8 cellular contexts compared by ENCODE assay signal in genomic region chr7:152464312-152465117, GRCh38. TPM values are rescaled to one million over a fixed set of nuclear protein-coding genes. Genes with fewer than 3 reads are reported as not detected.
DNase-seq lines count a peak whose midpoint lies in the region; ATAC-seq and TF ChIP-seq lines count a peak whose summit lies in the region.

No MANE protein-coding gene starts in this region.

- no peaks in the 10 kb centered on the region for H3K9me3 ChIP-seq in Panc1 (ENCODE audit: control insufficient read depth, insufficient read depth, low read depth, low read length)
- no peaks in the 10 kb centered on the region for H3K9me3 ChIP-seq in neuron (ENCODE audit: low read length)

- POLR2A ChIA-PET in Panc1 (lab: Charles Lee): interaction anchor here (0.6 kb wide), 1 partner anchor 20 kb away, joined by 8 read pairs; no protein-coding TSS in a partner anchor

- peak overlapping the region; percentile 79 for H2AFZ ChIP-seq in neuron (ENCODE audit: low read depth, low read length)

- peak; percentile 48 for ATAC-seq in GM19395 (IDR thresholded peaks at IDR 0.05; ENCODE audit: unreplicated experiment)
- peak; percentile 16 for ATAC-seq in HG03558 (IDR thresholded peaks at IDR 0.05; ENCODE audit: extremely low read depth, unreplicated experiment)
- ATAC-seq in Panc1: peak; percentile 82
- ATAC-seq in foreskin keratinocyte: peak; percentile 47

- DNase-seq in DMS 273 treated with DMSO at 0.1 percent for 48 hours (lab: John Stamatoyannopoulos, UW) (peak; percentile 56), Panc1 (ENCODE audit: low read depth, low spot score) (no peak), activated gamma-delta T cell (lab: John Stamatoyannopoulos, UW) (peak; percentile 75), foreskin keratinocyte (peak; percentile 25 to 40), stromal cell of bone marrow (ENCODE audit: low read depth) (peak; percentile 32)

- H3K36me3 ChIP-seq in Panc1 (ENCODE audit: control insufficient read depth, insufficient read depth, low read length): no peaks in the 10 kb centered on the region; the same call in 1 of the 2 replicates
- no peaks in the 10 kb centered on the region for H3K36me3 ChIP-seq in neuron (ENCODE audit: insufficient read depth, low read length)

- H3K4me1 ChIP-seq in Panc1 (ENCODE audit: control insufficient read depth, insufficient read depth, low read length): peaks cover 7% of the 10 kb centered on the region; the same call in 1 of the 2 replicates
- no peaks in the 10 kb centered on the region for H3K4me1 ChIP-seq in foreskin keratinocyte
- no peaks in the 10 kb centered on the region for H3K4me1 ChIP-seq in neuron (ENCODE audit: insufficient read depth, low read length)

- CTCF ChIA-PET in Panc1 (lab: Charles Lee): no interaction called here

- H3K27ac ChIP-seq in Panc1 (ENCODE audit: low read length) (peak overlapping the region; percentile 93), foreskin keratinocyte (peak overlapping the region; percentile 80)

- H3K4me3 ChIP-seq in Panc1 (ENCODE audit: low read depth in 2 of 2, low read length in 2 of 2): peak overlapping the region; percentile 90 to 95
- H3K4me3 ChIP-seq in neuron (ENCODE audit: low read length): peak overlapping the region; percentile 71

- intact Hi-C loops in Panc1 (cut with micrococcal nuclease; ENCODE audit: unreplicated experiment): no loop called here

- TF ChIP-seq CTCF in Panc1 (IDR thresholded peaks at IDR 0.05) (no peak), foreskin keratinocyte (conservative IDR thresholded peaks at IDR 0.05) (no peak)

- no peaks in the 10 kb centered on the region for H3K27me3 ChIP-seq in Panc1 (ENCODE audit: control insufficient read depth, insufficient read depth, low read length)
- no peaks in the 10 kb centered on the region for H3K27me3 ChIP-seq in foreskin keratinocyte
- no peaks in the 10 kb centered on the region for H3K27me3 ChIP-seq in neuron (ENCODE audit: insufficient read depth, low read length)

- in situ Hi-C loops in Panc1 (cut with HindIII; ENCODE audit: low pct_unique_long_range_greater_than_20kb, low sequenced_read_pairs): no loop called here

- BruUV-seq in Panc1 (replicated peaks; lab: Mats Ljungman, UMichigan): no TSS peak

RNA-seq across cellular contexts. Expression of gene KMT2C, which starts 28.7 kb away (rescaled TPM):
- total RNA-seq in Panc1 (2021; ENCODE audit: unreplicated experiment) (42.5 TPM), foreskin keratinocyte (19.7 and 20.4 TPM in 2 replicates)
- polyA plus RNA-seq in Panc1 (2012; ENCODE audit: insufficient read length): 13.3 TPM
- polyA plus RNA-seq in foreskin keratinocyte: 1.1 and 1.4 TPM in 2 replicates

Comparison
In these comparisons a context has a peak if more than half of its experiments do, and no peak if none do; other contexts are left out.
1. ATAC-seq: peak in every context shown above with its lines; median percentile 82 in Panc1; 48 in GM19395; 47 in foreskin keratinocyte; 16 in HG03558.